ENCODE assay signal across 36 cellular contexts in the genomic region with DNA sequence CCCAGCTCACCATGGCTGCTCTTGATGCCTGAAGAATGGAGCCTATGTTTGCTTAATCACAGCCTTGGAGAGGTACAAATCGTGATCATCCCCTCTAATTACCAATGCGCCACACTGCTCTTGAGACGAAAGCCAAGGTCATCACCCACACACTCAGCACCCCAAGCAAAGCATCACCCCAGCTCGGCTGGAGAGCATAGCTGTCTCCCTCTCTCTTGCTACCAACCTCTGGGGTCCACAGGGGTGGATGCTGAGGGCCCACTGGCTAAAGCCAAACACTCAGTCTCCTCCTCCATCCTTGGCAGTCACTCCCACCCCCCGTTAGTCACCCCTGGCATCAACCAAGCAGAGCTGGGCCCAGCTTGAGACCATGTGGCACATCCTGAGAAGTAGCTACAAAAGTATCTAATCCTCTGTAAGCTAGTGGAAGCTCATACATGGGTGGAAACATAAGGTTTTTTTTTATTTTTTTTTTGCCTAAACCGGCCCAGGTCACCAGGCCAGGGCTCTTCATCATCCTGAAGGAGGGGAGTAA. TPM values are rescaled to one million over a fixed set of nuclear protein-coding genes. Genes with fewer than 3 reads are reported as not detected.
"Had no signal": no experiment of that assay in that cellular context is flagged by ENCODE, and none has a peak within 500 bp of the region (broad histone marks: within the 10 kb centered on the region; RNA-seq: fewer than 3 reads in every experiment).

No MANE protein-coding gene starts in this region.

- H3K27ac ChIP-seq: breast epithelium, coronary artery, dorsolateral prefrontal cortex, gastroesophageal sphincter, hepatocyte, right lobe of liver, skin epidermis, upper lobe of left lung had no signal

- H3K4me1 Mint-ChIP-seq: activated CD4-positive, alpha-beta memory T cell treated with anti-CD3 and anti-CD28 coated beads, Interleukin-2, amount 10 ng/mL, durations not matched to agents 7 days and 5 days; activated naive CD4-positive, alpha-beta T cell treated with anti-CD3 and anti-CD28 coated beads, Interleukin-2, amount 50 U/mL, for 24 hours; activated naive CD8-positive, alpha-beta T cell treated with anti-CD3 and anti-CD28 coated beads, Interleukin-2, amount 50 U/mL, for 24 hours; central memory CD8-positive, alpha-beta T cell; memory B cell; stimulated activated effector memory CD8-positive, alpha-beta T cell treated with anti-CD3 and anti-CD28 coated beads, Interleukin-12 subunit alpha, Interleukin-12 subunit beta, amount 100 ng/mL, for 72 hours had no signal

- H3K4me2 ChIP-seq: hepatocyte had no signal

- H3K27me3 ChIP-seq: breast epithelium, dorsolateral prefrontal cortex, gastroesophageal sphincter, hepatocyte, right lobe of liver, upper lobe of left lung had no signal

- H3K27ac Mint-ChIP-seq: activated CD4-positive, alpha-beta memory T cell treated with anti-CD3 and anti-CD28 coated beads, Interleukin-2, amount 10 ng/mL, durations not matched to agents 7 days and 5 days; activated naive CD4-positive, alpha-beta T cell treated with anti-CD3 and anti-CD28 coated beads, Interleukin-2, amount 50 U/mL, for 24 hours; activated naive CD8-positive, alpha-beta T cell treated with anti-CD3 and anti-CD28 coated beads, Interleukin-2, amount 50 U/mL, for 24 hours; activated T-cell treated with anti-CD3 and anti-CD28 coated beads, Interleukin-2, amount 50 U/mL, for 24 hours; activated T-helper 2 cell treated with anti-CD3 and anti-CD28 coated beads, Interferon-gamma antibody, Interleukin-2, Interleukin-4, amounts not matched to agents 10 μg/mL and 5 μg/mL and 100 μg/mL, durations not matched to agents 14 hours and 24 hours and 36 hours; memory B cell; stimulated activated effector memory CD8-positive, alpha-beta T cell treated with anti-CD3 and anti-CD28 coated beads, Interleukin-12 subunit alpha, Interleukin-12 subunit beta, amount 100 ng/mL, for 72 hours; stimulated activated naive CD8-positive, alpha-beta T cell treated with anti-CD3 and anti-CD28 coated beads, Interleukin-15, Interleukin-2, amounts not matched to agents 100 ng/mL and 50 ng/mL, for 24 hours; T-helper 2 cell treated with Interferon-gamma antibody and Interleukin-4, amounts not matched to agents 5 μg/mL and 100 μg/mL, for 36 hours had no signal

- H3K27me3 Mint-ChIP-seq: activated CD4-positive, alpha-beta memory T cell treated with anti-CD3 and anti-CD28 coated beads, Interleukin-2, amount 10 ng/mL, durations not matched to agents 7 days and 5 days; activated naive CD4-positive, alpha-beta T cell treated with anti-CD3 and anti-CD28 coated beads, Interleukin-2, amount 50 U/mL, for 24 hours; stimulated activated naive CD8-positive, alpha-beta T cell treated with anti-CD3 and anti-CD28 coated beads, Interleukin-15, Interleukin-2, amounts not matched to agents 100 ng/mL and 50 ng/mL, for 24 hours had no signal

- H3K9me3 ChIP-seq: breast epithelium, gastroesophageal sphincter, right lobe of liver, upper lobe of left lung had no signal

- ATAC-seq: activated naive CD8-positive, alpha-beta T cell treated with anti-CD3 and anti-CD28 coated beads, Interleukin-2, amount 50 U/mL, for 24 hours; gastroesophageal sphincter; left cardiac atrium; naive thymus-derived CD8-positive, alpha-beta T cell; right lobe of liver; stimulated activated effector memory CD8-positive, alpha-beta T cell treated with anti-CD3 and anti-CD28 coated beads, Interleukin-12 subunit alpha, Interleukin-12 subunit beta, amount 100 ng/mL, for 72 hours had no signal

- H3K9me3 Mint-ChIP-seq: activated CD4-positive, alpha-beta memory T cell treated with anti-CD3 and anti-CD28 coated beads, Interleukin-2, amount 10 ng/mL, durations not matched to agents 7 days and 5 days; activated naive CD4-positive, alpha-beta T cell treated with anti-CD3 and anti-CD28 coated beads, Interleukin-2, amount 50 U/mL, for 24 hours; activated naive CD8-positive, alpha-beta T cell treated with anti-CD3 and anti-CD28 coated beads, Interleukin-2, amount 50 U/mL, for 24 hours; activated T-cell treated with anti-CD3 and anti-CD28 coated beads, Interleukin-2, amount 50 U/mL, for 24 hours; activated T-helper 2 cell treated with anti-CD3 and anti-CD28 coated beads, Interferon-gamma antibody, Interleukin-2, Interleukin-4, amounts not matched to agents 10 μg/mL and 5 μg/mL and 100 μg/mL, durations not matched to agents 14 hours and 24 hours and 36 hours; central memory CD8-positive, alpha-beta T cell; memory B cell; naive thymus-derived CD8-positive, alpha-beta T cell; neural crest cell; stimulated activated effector memory CD8-positive, alpha-beta T cell treated with anti-CD3 and anti-CD28 coated beads, Interleukin-12 subunit alpha, Interleukin-12 subunit beta, amount 100 ng/mL, for 72 hours; stimulated activated naive CD8-positive, alpha-beta T cell treated with anti-CD3 and anti-CD28 coated beads, Interleukin-15, Interleukin-2, amounts not matched to agents 100 ng/mL and 50 ng/mL, for 24 hours; T-helper 2 cell treated with Interferon-gamma antibody and Interleukin-4, amounts not matched to agents 5 μg/mL and 100 μg/mL, for 36 hours had no signal

- H3K4me3 ChIP-seq: breast epithelium, coronary artery, dorsolateral prefrontal cortex, gastroesophageal sphincter, hepatocyte, right lobe of liver, skin epidermis, upper lobe of left lung had no signal

- H3K36me3 ChIP-seq: breast epithelium, right lobe of liver, upper lobe of left lung had no signal

- H3K36me3 Mint-ChIP-seq: activated naive CD4-positive, alpha-beta T cell treated with anti-CD3 and anti-CD28 coated beads, Interleukin-2, amount 50 U/mL, for 24 hours; memory B cell; naive thymus-derived CD8-positive, alpha-beta T cell; stimulated activated effector memory CD8-positive, alpha-beta T cell treated with anti-CD3 and anti-CD28 coated beads, Interleukin-12 subunit alpha, Interleukin-12 subunit beta, amount 100 ng/mL, for 72 hours had no signal

- H3K4me1 ChIP-seq: breast epithelium, right lobe of liver had no signal

- H3K4me3 Mint-ChIP-seq: activated CD4-positive, alpha-beta memory T cell treated with anti-CD3 and anti-CD28 coated beads, Interleukin-2, amount 10 ng/mL, durations not matched to agents 7 days and 5 days; activated naive CD4-positive, alpha-beta T cell treated with anti-CD3 and anti-CD28 coated beads, Interleukin-2, amount 50 U/mL, for 24 hours; activated naive CD8-positive, alpha-beta T cell treated with anti-CD3 and anti-CD28 coated beads, Interleukin-2, amount 50 U/mL, for 24 hours; activated T-cell treated with anti-CD3 and anti-CD28 coated beads, Interleukin-2, amount 50 U/mL, for 24 hours; central memory CD8-positive, alpha-beta T cell; memory B cell; naive thymus-derived CD8-positive, alpha-beta T cell; neural crest cell; stimulated activated effector memory CD8-positive, alpha-beta T cell treated with anti-CD3 and anti-CD28 coated beads, Interleukin-12 subunit alpha, Interleukin-12 subunit beta, amount 100 ng/mL, for 72 hours; stimulated activated naive CD8-positive, alpha-beta T cell treated with anti-CD3 and anti-CD28 coated beads, Interleukin-15, Interleukin-2, amounts not matched to agents 100 ng/mL and 50 ng/mL, for 24 hours; T-helper 2 cell treated with Interferon-gamma antibody and Interleukin-4, amounts not matched to agents 5 μg/mL and 100 μg/mL, for 36 hours had no signal

- DNase-seq: activated CD4-positive, alpha-beta memory T cell treated with anti-CD3 and anti-CD28 coated beads, Interleukin-2, amount 10 ng/mL, durations not matched to agents 7 days and 5 days; activated CD4-positive, alpha-beta T cell treated with anti-CD3 and anti-CD28 coated beads for 48 hours; activated CD4-positive, CD25-positive, alpha-beta regulatory T cell; activated CD8-positive, alpha-beta memory T cell treated with anti-CD3 and anti-CD28 coated beads, Interleukin-2, amount 50 U/mL, for 48 hours; activated naive CD8-positive, alpha-beta T cell treated with anti-CD3 and anti-CD28 coated beads, Interleukin-2, amount 50 U/mL, for 24 hours; activated T-cell treated with anti-CD3 and anti-CD28 coated beads, Interleukin-2, amount 50 U/mL, for 24 hours; amygdala; effector memory CD4-positive, alpha-beta T cell; erythroblast; islet precursor cell; left cardiac atrium; midbrain; stimulated activated CD4-positive, alpha-beta T cell treated with anti-CD3 and anti-CD28 coated beads, Interleukin-4, amount 100 ng/mL, for 24 hours; T-helper 1 cell; upper lobe of left lung had no signal

- H2AFZ ChIP-seq: hepatocyte had no signal

RNA-seq across cellular contexts. Expression of a gene that starts 44.8 kb away (rescaled TPM):
- total RNA-seq: naive thymus-derived CD8-positive, alpha-beta T cell had no signal

RNA-seq across cellular contexts. Expression of a gene that starts 54.2 kb away (rescaled TPM):
- total RNA-seq: activated CD4-positive, alpha-beta memory T cell treated with anti-CD3 and anti-CD28 coated beads, Interleukin-2, amount 10 ng/mL, durations not matched to agents 7 days and 5 days; activated T-helper 2 cell treated with anti-CD3 and anti-CD28 coated beads, Interferon-gamma antibody, Interleukin-2, Interleukin-4, amounts not matched to agents 10 μg/mL and 5 μg/mL and 100 μg/mL, durations not matched to agents 14 hours and 24 hours and 36 hours; breast epithelium; fibroblast of lung; fibroblast of villous mesenchyme; gastroesophageal sphincter; hepatocyte; left cardiac atrium; liver; naive thymus-derived CD8-positive, alpha-beta T cell; neural crest cell; omental fat pad; right lobe of liver; subcutaneous adipose tissue; upper lobe of left lung had no signal
- polyA plus RNA-seq: hepatocyte; liver; naive thymus-derived CD8-positive, alpha-beta T cell had no signal
